ENCODE assay signal across 8 cellular contexts in genomic region chr14:104827173-104828055, GRCh38. TPM values are rescaled to one million over a fixed set of nuclear protein-coding genes. Genes with fewer than 3 reads are reported as not detected.
A peak's percentile ranks its signal among the peaks of the same experiment; 100 is the strongest.
DNase-seq lines count a peak whose midpoint lies in the region; ATAC-seq and TF ChIP-seq lines count a peak whose summit lies in the region.

No MANE protein-coding gene starts in this region.

- H3K9me3 ChIP-seq in mucosa of descending colon (no peaks in the 10 kb centered on the region), subcutaneous abdominal adipose tissue (ENCODE audit: control insufficient read depth in 5 of 5, low read length in 5 of 5) (no peaks in the 10 kb centered on the region)

- H3K27ac ChIP-seq in subcutaneous abdominal adipose tissue (ENCODE audit: low read depth, low read length) = no peak overlapping the region

- peak; percentile 62 for ATAC-seq in mucosa of descending colon

- H3K4me1 ChIP-seq in mucosa of descending colon (ENCODE audit: low read depth) (peaks cover 18% of the 10 kb centered on the region), subcutaneous abdominal adipose tissue (ENCODE audit: control insufficient read depth in 5 of 5, insufficient read depth in 5 of 5, low read length in 5 of 5) (peaks cover 0 to 26% (median 22%) of the 10 kb centered on the region in 5 donors)

- no peak overlapping the region for H3K4me3 ChIP-seq in mucosa of descending colon
- H3K4me3 ChIP-seq in subcutaneous abdominal adipose tissue (ENCODE audit: low read depth in 1 of 5, low read length in 5 of 5) = peak overlapping the region; percentile 32 to 64 (median 44)

- intact Hi-C loops in mucosa of descending colon (cut with DNase I, micrococcal nuclease) = loop anchor here (5.0 to 10.0 kb wide), 2 partner anchors 60 to 63 kb away; no protein-coding TSS in a partner anchor

- peak; percentile 33 for TF ChIP-seq CTCF in mucosa of descending colon (IDR thresholded peaks at IDR 0.05)

- peak overlapping the region in 4 of 5 donors; percentile 27 to 68 (median 45) for H3K9ac ChIP-seq in subcutaneous abdominal adipose tissue (ENCODE audit: low read length in 5 of 5)

- peak; percentile 27 to 41 for DNase-seq in NCI-H2081 (lab: John Stamatoyannopoulos, UW)
- no peak for DNase-seq in NCI-H2081 treated with DMSO at 0.1 percent for 48 hours (lab: John Stamatoyannopoulos, UW)
- DNase-seq in NCI-H2171 treated with DMSO at 0.1 percent for 48 hours (lab: John Stamatoyannopoulos, UW) = peak; percentile 68
- peak; percentile 48 to 50 for DNase-seq in activated CD4-positive, alpha-beta T cell treated with anti-CD3 and anti-CD28 coated beads for 4 hours
- DNase-seq in effector CD8-positive, alpha-beta T cell (lab: John Stamatoyannopoulos, UW) = peak; percentile 34
- DNase-seq in mucosa of descending colon = peak; percentile 51 to 69 (median 63)
- no peak for DNase-seq in A172 (ENCODE audit: low spot score)

- H3K27me3 ChIP-seq in subcutaneous abdominal adipose tissue (ENCODE audit: control insufficient read depth in 5 of 5, insufficient read depth in 4 of 5, low read length in 5 of 5) = peaks cover 0 to 3% (median 0%) of the 10 kb centered on the region in 5 donors

- H3K36me3 ChIP-seq in mucosa of descending colon (ENCODE audit: low read depth) (no peaks in the 10 kb centered on the region), subcutaneous abdominal adipose tissue (ENCODE audit: control insufficient read depth in 5 of 5, insufficient read depth in 5 of 5, low read length in 5 of 5) (no peaks in the 10 kb centered on the region)

RNA-seq across cellular contexts. Expression of gene ZBTB42, which starts 26.5 kb away (rescaled TPM):
- total RNA-seq in mucosa of descending colon = 10 to 100 TPM in 1 of 3 donors, 1 to 10 TPM in 2; 6.5 to 10.6 (median 7.8) TPM
- 2.0 and 4.0 TPM in 2 replicates for total RNA-seq in A172 (2014; rRNA removed; shearing (Covaris generic))

RNA-seq across cellular contexts. Expression of gene AKT1, which starts 31.9 kb away (rescaled TPM):
- total RNA-seq in mucosa of descending colon = 100 to 1,000 TPM; 122 to 176 (median 128) TPM
- total RNA-seq in A172 (2014; rRNA removed; shearing (Covaris generic)) = 105 and 107 TPM in 2 replicates

RNA-seq across cellular contexts. Expression of gene CEP170B, which starts 37.7 kb away (rescaled TPM):
- total RNA-seq in mucosa of descending colon = 10 to 100 TPM; 66.8 to 89.9 (median 69.9) TPM
- 9.8 and 11.2 TPM in 2 replicates for total RNA-seq in A172 (2014; rRNA removed; shearing (Covaris generic))

Comparison
In these comparisons a context has a peak if more than half of its experiments do, and no peak if none do; other contexts are left out.
1. DNase-seq: peak in NCI-H2081 (2 of 2), NCI-H2171 treated with DMSO at 0.1 percent for 48 hours (single experiment), activated CD4-positive, alpha-beta T cell treated with anti-CD3 and anti-CD28 coated beads for 4 hours (2 of 2), effector CD8-positive, alpha-beta T cell (single experiment) and mucosa of descending colon (3 of 3); none in NCI-H2081 treated with DMSO at 0.1 percent for 48 hours (single experiment) and A172 (single experiment).